10 cellular contexts compared by ENCODE assay signal in the genomic region with DNA sequence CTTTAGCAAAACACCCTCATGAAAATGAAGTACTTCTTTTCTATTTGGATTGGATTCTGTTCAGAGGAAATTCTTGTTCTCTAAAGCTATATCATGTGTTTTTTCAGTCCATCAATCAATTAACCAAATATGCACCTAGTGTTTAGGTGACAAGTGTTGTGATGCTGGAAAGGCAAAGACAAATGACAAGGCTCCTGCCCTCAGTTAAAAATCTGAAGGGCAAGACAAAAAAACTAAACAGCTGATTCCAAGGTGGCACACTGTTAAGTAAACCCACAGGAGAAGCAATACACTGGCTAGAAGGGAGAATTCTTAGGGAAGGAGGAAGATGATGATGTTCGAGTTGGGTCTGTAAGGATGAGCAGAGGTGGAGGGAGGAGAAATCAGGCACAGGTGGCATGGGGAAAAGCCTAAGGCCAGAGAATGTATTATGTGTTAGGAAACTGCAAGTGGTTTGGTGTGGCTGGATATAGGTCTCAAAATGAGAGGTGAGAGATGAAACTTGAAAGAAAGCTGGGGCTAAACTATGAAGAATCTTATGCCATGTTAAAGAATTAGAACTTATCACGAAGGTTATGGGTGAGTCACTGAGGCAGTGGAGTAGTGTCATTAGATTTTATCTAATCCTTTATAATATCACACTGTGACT. TPM values are rescaled to one million over a fixed set of nuclear protein-coding genes. Genes with fewer than 3 reads are reported as not detected.
A peak's percentile ranks its signal among the peaks of the same experiment; 100 is the strongest.
DNase-seq lines count a peak whose midpoint lies in the region; ATAC-seq and TF ChIP-seq lines count a peak whose summit lies in the region.
"Had no signal": no experiment of that assay in that cellular context is flagged by ENCODE, and none has a peak within 500 bp of the region (broad histone marks: within the 10 kb centered on the region; RNA-seq: fewer than 3 reads in every experiment).

No MANE protein-coding gene starts in this region.

- H3K27ac ChIP-seq in VCaP: peak overlapping the region; percentile 53
- H3K27ac ChIP-seq in adrenal gland: peak overlapping the region in 2 of 5 donors; percentile 35 to 42
- H3K27ac ChIP-seq: A549 had no signal

- no peak for TF ChIP-seq CTCF in VCaP (conservative IDR thresholded peaks at IDR 0.05)
- no peak for TF ChIP-seq CTCF in adrenal gland (IDR thresholded peaks at IDR 0.05)

- peak; percentile 8 for DNase-seq in activated CD4-positive, CD25-positive, alpha-beta regulatory T cell treated with anti-CD3 and anti-CD28 coated beads, Interleukin-2, amount 50 U/mL, for 16 hours (ENCODE audit: low read depth, low spot score)
- no peak for DNase-seq in activated CD4-positive, CD25-positive, alpha-beta regulatory T cell (lab: John Stamatoyannopoulos, UW)
- DNase-seq in stimulated activated CD4-positive, alpha-beta T cell treated with anti-CD3 and anti-CD28 coated beads, Interleukin-15, amount 100 ng/mL, for 24 hours: peak; percentile 40
- DNase-seq in SW 1271 (lab: John Stamatoyannopoulos, UW): no peak
- DNase-seq in adrenal gland: no peak
- no peak for DNase-seq in NK-92 treated with Interleukin-12 subunit alpha and Interleukin-12 subunit beta, amount 100 ng/mL, for 24 hours (lab: John Stamatoyannopoulos, UW)

- WGBS in adrenal gland, 4 donors: 67 to 75% (median 71%) methylated on average over 2 of the region's 2 CpGs

- no peak for TF ChIP-seq POLR2A in adrenal gland (IDR thresholded peaks at IDR 0.05)

- no peaks in the 10 kb centered on the region for H3K27me3 ChIP-seq in adrenal gland

- intact Hi-C loops in adrenal gland (cut with DNase I): no loop called here

- H3K4me3 ChIP-seq in adrenal gland: peak overlapping the region in 1 of 4 donors; percentile 14
- H3K4me3 ChIP-seq: A549 had no signal

- ATAC-seq in HG02852 (IDR thresholded peaks at IDR 0.05; ENCODE audit: unreplicated experiment): peak; percentile 60
- ATAC-seq: A549, esophagus mucosa had no signal

- no peaks in the 10 kb centered on the region for H3K9me3 ChIP-seq in adrenal gland (replicated peaks in 1 of 3)
- H3K9me3 ChIP-seq: A549 had no signal

- H3K4me1 ChIP-seq in adrenal gland (replicated peaks in 1 of 2): peaks cover 27 to 29% of the 10 kb centered on the region in 2 donors

- no peaks in the 10 kb centered on the region for H3K36me3 ChIP-seq in adrenal gland (replicated peaks in 1 of 2)

RNA-seq across cellular contexts. Expression of gene GFI1, which starts 51.8 kb away (rescaled TPM):
- total RNA-seq in adrenal gland: under 1 TPM in 7 of 8 donors, not detected in 1; 0.11 to 0.93 (median 0.42) TPM
- polyA plus RNA-seq in adrenal gland: under 1 TPM; 0.29 to 0.40 (median 0.32) TPM

Comparison
In these comparisons a context has a peak if more than half of its experiments do, and no peak if none do; other contexts are left out.
1. DNase-seq: peak in activated CD4-positive, CD25-positive, alpha-beta regulatory T cell treated with anti-CD3 and anti-CD28 coated beads, Interleukin-2, amount 50 U/mL, for 16 hours (single experiment) and stimulated activated CD4-positive, alpha-beta T cell treated with anti-CD3 and anti-CD28 coated beads, Interleukin-15, amount 100 ng/mL, for 24 hours (single experiment); none in activated CD4-positive, CD25-positive, alpha-beta regulatory T cell (0 of 4), SW 1271 (0 of 2), adrenal gland (0 of 7) and NK-92 treated with Interleukin-12 subunit alpha and Interleukin-12 subunit beta, amount 100 ng/mL, for 24 hours (single experiment).